ENCODE assay signal across 20 cellular contexts in the genomic region with DNA sequence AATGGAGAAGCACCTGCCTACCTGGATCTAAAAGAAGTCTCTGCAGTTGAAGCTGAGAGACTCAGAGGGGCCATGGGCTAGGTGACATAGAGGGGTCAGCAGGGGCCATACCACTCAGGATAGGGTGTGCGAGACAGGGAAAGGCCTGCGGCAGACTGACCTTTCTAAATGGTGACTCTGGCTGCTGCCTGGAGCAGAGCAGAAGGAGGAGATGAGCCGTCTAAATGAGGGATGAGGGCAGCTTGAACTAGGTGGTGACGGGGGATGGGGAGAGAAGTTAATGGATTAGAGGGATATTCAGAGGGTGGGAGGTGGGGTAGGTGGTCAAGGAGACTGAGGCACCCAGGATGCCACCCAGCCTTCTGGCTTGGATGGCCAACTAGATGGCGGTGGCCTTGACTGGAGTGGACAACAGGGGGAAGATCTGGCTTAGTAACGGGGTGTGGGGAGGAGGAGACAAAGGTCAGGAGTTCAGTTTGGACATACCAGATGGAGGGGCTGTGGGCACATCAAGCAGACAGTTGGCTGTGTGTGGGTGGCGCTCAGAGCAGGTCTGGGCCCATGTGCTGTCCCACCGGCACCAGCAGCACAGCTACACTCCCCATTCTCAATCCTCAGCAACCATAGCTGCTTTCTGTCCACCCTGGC. TPM values are rescaled to one million over a fixed set of nuclear protein-coding genes. Genes with fewer than 3 reads are reported as not detected.
"Had no signal": no experiment of that assay in that cellular context is flagged by ENCODE, and none has a peak within 500 bp of the region (broad histone marks: within the 10 kb centered on the region; RNA-seq: fewer than 3 reads in every experiment).

No MANE protein-coding gene starts in this region.

- H3K27me3 ChIP-seq: adrenal gland, esophagus muscularis mucosa, hepatocyte, pancreas, SJCRH30, tibial artery had no signal

- H3K9me3 ChIP-seq: adrenal gland, esophagus muscularis mucosa, pancreas, SJCRH30, tibial artery had no signal

- H3K27me3 Mint-ChIP-seq: activated B cell treated with CpG ODN at 0.5 μM for 24 hours; activated CD4-positive, alpha-beta T cell treated with anti-CD3 and anti-CD28 coated beads, Interleukin-2, amount 10 ng/mL, durations not matched to agents 7 days and 5 days; activated naive CD4-positive, alpha-beta T cell treated with anti-CD3 and anti-CD28 coated beads, Interleukin-2, amount 50 U/mL, for 24 hours; activated T-cell treated with anti-CD3 and anti-CD28 coated beads, Interleukin-2, amount 50 U/mL, for 24 hours had no signal

- H3K9me3 Mint-ChIP-seq: activated B cell treated with CpG ODN at 0.5 μM for 24 hours; activated CD4-positive, alpha-beta T cell treated with anti-CD3 and anti-CD28 coated beads, Interleukin-2, amount 10 ng/mL, durations not matched to agents 7 days and 5 days; activated naive CD4-positive, alpha-beta T cell treated with anti-CD3 and anti-CD28 coated beads, Interleukin-2, amount 50 U/mL, for 24 hours; activated T-cell treated with anti-CD3 and anti-CD28 coated beads, Interleukin-2, amount 50 U/mL, for 24 hours; neural crest cell had no signal

- DNase-seq: activated B cell treated with CpG ODN at 0.5 μM for 24 hours; activated CD4-positive, alpha-beta T cell treated with anti-CD3 and anti-CD28 coated beads, Interleukin-2, amount 10 ng/mL, durations not matched to agents 7 days and 5 days; activated T-cell treated with anti-CD3 and anti-CD28 coated beads, Interleukin-2, amount 50 U/mL, for 24 hours; left ventricle myocardium superior; midbrain; SJCRH30; stimulated activated CD4-positive, alpha-beta T cell treated with anti-CD3 and anti-CD28 coated beads, Interleukin-15, amount 100 ng/mL, for 24 hours; stimulated activated CD4-positive, alpha-beta T cell treated with anti-CD3 and anti-CD28 coated beads, Interleukin-4, amount 100 ng/mL, for 1 hour; stimulated activated naive CD4-positive, alpha-beta T cell; T-helper 2 cell; tibial artery had no signal

- H3K4me3 ChIP-seq: adrenal gland, esophagus muscularis mucosa, hepatocyte, pancreas, SJCRH30, skin epidermis, tibial artery had no signal

- H3K27ac ChIP-seq: adrenal gland, esophagus muscularis mucosa, SJCRH30, skin epidermis, tibial artery had no signal

- H3K27ac Mint-ChIP-seq: activated B cell treated with CpG ODN at 0.5 μM for 24 hours; activated CD4-positive, alpha-beta T cell treated with anti-CD3 and anti-CD28 coated beads, Interleukin-2, amount 10 ng/mL, durations not matched to agents 7 days and 5 days; activated naive CD4-positive, alpha-beta T cell treated with anti-CD3 and anti-CD28 coated beads, Interleukin-2, amount 50 U/mL, for 24 hours; activated T-cell treated with anti-CD3 and anti-CD28 coated beads, Interleukin-2, amount 50 U/mL, for 24 hours had no signal

- H2AFZ ChIP-seq: hepatocyte had no signal

- H3K36me3 Mint-ChIP-seq: activated naive CD4-positive, alpha-beta T cell treated with anti-CD3 and anti-CD28 coated beads, Interleukin-2, amount 50 U/mL, for 24 hours had no signal

- H3K4me3 Mint-ChIP-seq: activated B cell treated with CpG ODN at 0.5 μM for 24 hours; activated CD4-positive, alpha-beta T cell treated with anti-CD3 and anti-CD28 coated beads, Interleukin-2, amount 10 ng/mL, durations not matched to agents 7 days and 5 days; activated naive CD4-positive, alpha-beta T cell treated with anti-CD3 and anti-CD28 coated beads, Interleukin-2, amount 50 U/mL, for 24 hours; activated T-cell treated with anti-CD3 and anti-CD28 coated beads, Interleukin-2, amount 50 U/mL, for 24 hours; neural crest cell had no signal

- H3K4me1 ChIP-seq: SJCRH30 had no signal

- FAIRE-seq: keratinocyte, pancreas had no signal

- ATAC-seq: left ventricle myocardium superior, pancreas had no signal

- H3K36me3 ChIP-seq: adrenal gland, esophagus muscularis mucosa, pancreas, SJCRH30, tibial artery had no signal

RNA-seq across cellular contexts. Expression of a gene that starts 3.2 kb away (rescaled TPM):
- total RNA-seq: activated CD4-positive, alpha-beta T cell treated with anti-CD3 and anti-CD28 coated beads, Interleukin-2, amount 10 ng/mL, durations not matched to agents 7 days and 5 days; esophagus muscularis mucosa; left ventricle myocardium superior; myocyte; neural crest cell had no signal
- polyA plus RNA-seq: keratinocyte had no signal

RNA-seq across cellular contexts. Expression of a gene that starts 20.4 kb away (rescaled TPM):
- total RNA-seq: activated B cell treated with CpG ODN at 0.5 μM for 24 hours; activated CD4-positive, alpha-beta T cell treated with anti-CD3 and anti-CD28 coated beads, Interleukin-2, amount 10 ng/mL, durations not matched to agents 7 days and 5 days; left ventricle myocardium superior; myocyte; neural crest cell; SJCRH30 had no signal
- polyA plus RNA-seq: keratinocyte had no signal

RNA-seq across cellular contexts. Expression of a gene that starts 56.3 kb away (rescaled TPM):
- total RNA-seq: SJCRH30 had no signal
